In genomic region chr13:43044720-43045301, GRCh38 we compare ENCODE assay signal across 12 cellular contexts. TPM values are rescaled to one million over a fixed set of nuclear protein-coding genes. Genes with fewer than 3 reads are reported as not detected.
DNase-seq lines count a peak whose midpoint lies in the region; ATAC-seq lines count a peak whose summit lies in the region.
"Had no signal": no experiment of that assay in that cellular context is flagged by ENCODE, and none has a peak within 500 bp of the region (broad histone marks: within the 10 kb centered on the region; RNA-seq: fewer than 3 reads in every experiment).

No MANE protein-coding gene starts in this region.

- H3K4me2 ChIP-seq in BLaER1 treated with 17β-estradiol and CSF1 and Interleukin-3, amounts not matched to agents 10 nM and 100 nM, result peak overlapping the region in 9 of 11 experiments; percentile 20 to 69 (median 55); a peak in 17 of 22 replicates

- peaks cover 29% of the 10 kb centered on the region for H3K36me3 Mint-ChIP-seq in activated naive CD8-positive, alpha-beta T cell treated with anti-CD3 and anti-CD28 coated beads for 36 hours

- H3K9ac ChIP-seq in BLaER1 treated with 17β-estradiol and CSF1 and Interleukin-3, amounts not matched to agents 10 nM and 100 nM, result peak overlapping the region in 4 of 11 experiments; percentile 2 to 51 (median 42); a peak in 6 of 22 replicates
- H3K9ac ChIP-seq in mucosa of rectum (ENCODE audit: low read depth in 1 of 2, low read length in 2 of 2), result peak overlapping the region; percentile 59 to 61

- ATAC-seq in GM18511 (IDR thresholded peaks at IDR 0.05; ENCODE audit: unreplicated experiment), result peak; percentile 46
- no peak for ATAC-seq in HG03354 (IDR thresholded peaks at IDR 0.05; ENCODE audit: poor library complexity, severe bottlenecking, unreplicated experiment)
- no peak for ATAC-seq in GM19023 (IDR thresholded peaks at IDR 0.05; ENCODE audit: unreplicated experiment)

- no peaks in the 10 kb centered on the region for H3K27me3 Mint-ChIP-seq in activated naive CD8-positive, alpha-beta T cell treated with anti-CD3 and anti-CD28 coated beads for 36 hours

- peaks cover 2% of the 10 kb centered on the region for H3K9me3 Mint-ChIP-seq in activated naive CD8-positive, alpha-beta T cell treated with anti-CD3 and anti-CD28 coated beads for 36 hours

- peak overlapping the region; percentile 73 for H3K27ac Mint-ChIP-seq in activated naive CD8-positive, alpha-beta T cell treated with anti-CD3 and anti-CD28 coated beads for 36 hours

- peak overlapping the region in 8 of 11 experiments; percentile 19 to 73 (median 52); a peak in 14 of 22 replicates for H3K27ac ChIP-seq in BLaER1 treated with 17β-estradiol and CSF1 and Interleukin-3, amounts not matched to agents 10 nM and 100 nM
- H3K27ac ChIP-seq in mucosa of rectum (ENCODE audit: low read depth in 2 of 2, low read length in 2 of 2), result peak overlapping the region; percentile 89 to 92

- H3K9me3 ChIP-seq in BLaER1 treated with 17β-estradiol and CSF1 and Interleukin-3, amounts not matched to agents 10 nM and 100 nM (replicated peaks in 1 of 11), result no peaks in the 10 kb centered on the region
- H3K9me3 ChIP-seq in mucosa of rectum (ENCODE audit: control insufficient read depth in 2 of 2, low read length in 2 of 2), result no peaks in the 10 kb centered on the region

- no peak overlapping the region for H3K4me3 Mint-ChIP-seq in activated naive CD8-positive, alpha-beta T cell treated with anti-CD3 and anti-CD28 coated beads for 36 hours

- H3K36me3 ChIP-seq in BLaER1 treated with 17β-estradiol and CSF1 and Interleukin-3, amounts not matched to agents 10 nM and 100 nM, result no peaks in the 10 kb centered on the region
- peaks cover 0 to 2% of the 10 kb centered on the region in 2 donors for H3K36me3 ChIP-seq in mucosa of rectum (ENCODE audit: control insufficient read depth in 2 of 2, insufficient read depth in 2 of 2, low read length in 2 of 2)

- no peaks in the 10 kb centered on the region for H4K20me1 ChIP-seq in BLaER1 treated with 17β-estradiol and CSF1 and Interleukin-3, amounts not matched to agents 10 nM and 100 nM

- peaks cover 0 to 40% (median 13%) of the 10 kb centered on the region in 10 experiments; a peak in 18 of 20 replicates for H3K4me1 ChIP-seq in BLaER1 treated with 17β-estradiol and CSF1 and Interleukin-3, amounts not matched to agents 10 nM and 100 nM
- peaks cover 13 to 31% of the 10 kb centered on the region in 2 donors for H3K4me1 ChIP-seq in mucosa of rectum (ENCODE audit: control insufficient read depth in 2 of 2, insufficient read depth in 2 of 2, low read length in 2 of 2)

- H3K4me3 ChIP-seq in BLaER1 treated with 17β-estradiol and CSF1 and Interleukin-3, amounts not matched to agents 10 nM and 100 nM, result no peak overlapping the region
- H3K4me3 ChIP-seq in mucosa of rectum (ENCODE audit: low read length in 2 of 2), result peak overlapping the region; percentile 55 to 56

- no peaks in the 10 kb centered on the region for H3K27me3 ChIP-seq in BLaER1 treated with 17β-estradiol and CSF1 and Interleukin-3, amounts not matched to agents 10 nM and 100 nM
- H3K27me3 ChIP-seq in mucosa of rectum (ENCODE audit: control insufficient read depth in 2 of 2, insufficient read depth in 2 of 2, low read length in 2 of 2), result no peaks in the 10 kb centered on the region

- H3K4me1 Mint-ChIP-seq in activated naive CD8-positive, alpha-beta T cell treated with anti-CD3 and anti-CD28 coated beads for 36 hours, result peaks cover 59% of the 10 kb centered on the region

- DNase-seq in activated naive CD8-positive, alpha-beta T cell treated with anti-CD3 and anti-CD28 coated beads for 36 hours, result no peak
- DNase-seq in stimulated activated CD4-positive, alpha-beta T cell treated with anti-CD3 and anti-CD28 coated beads, Interleukin-2, amount 100 ng/mL, for 48 hours, result no peak
- no peak for DNase-seq in Ammon's horn (ENCODE audit: low spot score)
- DNase-seq: DMS 273 treated with DMSO at 0.1 percent for 48 hours, IMR-90, NCI-H446, retina had no signal

RNA-seq across cellular contexts. Expression of gene DNAJC15, which starts 21.4 kb away (rescaled TPM):
- total RNA-seq in activated naive CD8-positive, alpha-beta T cell treated with anti-CD3 and anti-CD28 coated beads for 36 hours, result 10 to 100 TPM; 13.6 to 13.9 TPM

RNA-seq across cellular contexts. Expression of gene EPSTI1, which starts 52.8 kb away (rescaled TPM):
- 10 to 100 TPM; 21.5 to 23.2 TPM for total RNA-seq in activated naive CD8-positive, alpha-beta T cell treated with anti-CD3 and anti-CD28 coated beads for 36 hours

Comparison
In these comparisons a context has a peak if more than half of its experiments do, and no peak if none do; other contexts are left out.
1. H3K4me3 ChIP-seq: peak in mucosa of rectum (2 of 2); none in BLaER1 treated with 17β-estradiol and CSF1 and Interleukin-3, amounts not matched to agents 10 nM and 100 nM (0 of 10).